Comparison of ENCODE assay signal across 8 cellular contexts in genomic region chr11:118928870-118929495, GRCh38. TPM values are rescaled to one million over a fixed set of nuclear protein-coding genes. Genes with fewer than 3 reads are reported as not detected.
DNase-seq lines count a peak whose midpoint lies in the region; ATAC-seq and TF ChIP-seq lines count a peak whose summit lies in the region.

No MANE protein-coding gene starts in this region.

- WGBS in trophoblast cell (ENCODE audit: extremely low coverage, insufficient coverage, insufficient read length), result no CpG with 5 or more reads among the region's 26 CpGs

- H3K14ac ChIP-seq in trophoblast cell (ENCODE audit: low read length), result peak overlapping the region; percentile 50

- H3K9ac ChIP-seq in trophoblast cell (ENCODE audit: low read length), result peak overlapping the region; percentile 80

- DNase-seq in BJ (ENCODE audit: low read depth) (no peak), NCI-H82 (lab: John Stamatoyannopoulos, UW) (peak; percentile 85), cardiac muscle cell (ENCODE audit: low read depth in 1 of 2, low spot score in 1 of 2) (peak; percentile 73 to 81), trophoblast cell (peak; percentile 52 to 64), NCI-H2107 treated with DMSO at 0.1 percent for 48 hours (lab: John Stamatoyannopoulos, UW; ENCODE audit: unreplicated experiment) (no peak), mesenteric fat pad (ENCODE audit: low spot score) (no peak)

- H3K4me1 ChIP-seq in cardiac muscle cell (ENCODE audit: low read depth) (peaks cover 4% of the 10 kb centered on the region), trophoblast cell (ENCODE audit: control insufficient read depth in 1 of 2, insufficient read depth in 2 of 2, low read length in 2 of 2) (peaks cover 0 to 10% of the 10 kb centered on the region in 2 experiments)

- no peaks in the 10 kb centered on the region for H3K27me3 Mint-ChIP-seq in activated naive CD8-positive, alpha-beta T cell

- no peak for TF ChIP-seq CTCF in BJ (IDR thresholded peaks at IDR 0.05; ENCODE audit: insufficient read depth, low read depth, low read length)
- no peak for TF ChIP-seq CTCF in cardiac muscle cell (IDR thresholded peaks at IDR 0.05; ENCODE audit: low read depth, low read length)

- peak overlapping the region; percentile 93 for H3K4me3 Mint-ChIP-seq in activated naive CD8-positive, alpha-beta T cell

- peak overlapping the region; percentile 32 for H4K12ac ChIP-seq in trophoblast cell (ENCODE audit: low read depth, low read length)

- CTCF ChIA-PET in BJ (lab: Yijun Ruan, JAX), result interaction anchor here (1.0 to 6.1 kb wide), 14 partner anchors 7 to 236 kb away, joined by 3 to 108 read pairs (median 8); partner anchors contain the start of gene DDX6

- H2AK5ac ChIP-seq in trophoblast cell (ENCODE audit: low read length), result no peak overlapping the region

- peak overlapping the region; percentile 77 for H2BK12ac ChIP-seq in trophoblast cell (ENCODE audit: low read length)

- H3K79me2 ChIP-seq in trophoblast cell (ENCODE audit: control insufficient read depth, insufficient read depth, low read length, poor library complexity), result peaks cover 19% of the 10 kb centered on the region

- H3K36me3 ChIP-seq in BJ (ENCODE audit: control insufficient read depth, insufficient read depth, low read length) (no peaks in the 10 kb centered on the region), cardiac muscle cell (no peaks in the 10 kb centered on the region), trophoblast cell (ENCODE audit: control insufficient read depth in 1 of 2, insufficient read depth in 2 of 2, low read length in 2 of 2) (no peaks in the 10 kb centered on the region)

- H3K27me3 ChIP-seq in BJ (ENCODE audit: control insufficient read depth, insufficient read depth, low read length), result no peaks in the 10 kb centered on the region
- no peaks in the 10 kb centered on the region for H3K27me3 ChIP-seq in cardiac muscle cell
- no peaks in the 10 kb centered on the region for H3K27me3 ChIP-seq in trophoblast cell (ENCODE audit: insufficient read depth, low read length)

- H3K23ac ChIP-seq in trophoblast cell (ENCODE audit: low read length), result no peak overlapping the region

- H2BK120ac ChIP-seq in trophoblast cell (ENCODE audit: insufficient read depth, low read length, poor library complexity), result peak overlapping the region; percentile 87

- H2BK5ac ChIP-seq in trophoblast cell (ENCODE audit: low read depth, low read length, poor library complexity), result peak overlapping the region; percentile 93

- H3K36me3 Mint-ChIP-seq in activated naive CD8-positive, alpha-beta T cell, result no peaks in the 10 kb centered on the region

- no peak overlapping the region for H3K4ac ChIP-seq in trophoblast cell (ENCODE audit: low read depth, low read length)

- peaks cover 31% of the 10 kb centered on the region for H3K79me1 ChIP-seq in trophoblast cell (ENCODE audit: low read length)

- peak overlapping the region; percentile 74 for H3K27ac ChIP-seq in cardiac muscle cell
- peak overlapping the region; percentile 90 for H3K27ac ChIP-seq in trophoblast cell (ENCODE audit: low read depth, low read length)

- ATAC-seq in GM19455 (IDR thresholded peaks at IDR 0.05; ENCODE audit: unreplicated experiment), result peak; percentile 2

- no peaks in the 10 kb centered on the region for H3K9me3 Mint-ChIP-seq in activated naive CD8-positive, alpha-beta T cell (ENCODE audit: low read depth)

- peak overlapping the region; percentile 67 for H4K8ac ChIP-seq in trophoblast cell (ENCODE audit: low read depth, low read length)

- peak overlapping the region; percentile 78 for H3K18ac ChIP-seq in trophoblast cell (ENCODE audit: low read length)

- H3K4me1 Mint-ChIP-seq in activated naive CD8-positive, alpha-beta T cell (ENCODE audit: low read depth), result peaks cover 57% of the 10 kb centered on the region

- H3K27ac Mint-ChIP-seq in activated naive CD8-positive, alpha-beta T cell, result peak overlapping the region; percentile 98

- peak overlapping the region; percentile 98 for H3K4me2 ChIP-seq in trophoblast cell (ENCODE audit: low read length)

- POLR2A ChIA-PET in BJ (lab: Charles Lee), result interaction anchor here (0.6 kb wide), 1 partner anchor 20 kb away, joined by 3 read pairs; no protein-coding TSS in a partner anchor

- peak overlapping the region; percentile 72 for H3K4me3 ChIP-seq in BJ (ENCODE audit: low read depth, low read length)
- peak overlapping the region; percentile 61 for H3K4me3 ChIP-seq in cardiac muscle cell
- peak overlapping the region; percentile 90 for H3K4me3 ChIP-seq in trophoblast cell (ENCODE audit: low read depth, low read length)

- H3K9me3 ChIP-seq in cardiac muscle cell (ENCODE audit: low read depth) (no peaks in the 10 kb centered on the region), trophoblast cell (ENCODE audit: insufficient read depth, low read depth, low read length) (peaks cover 2% of the 10 kb centered on the region)

- H4K91ac ChIP-seq in trophoblast cell (ENCODE audit: low read depth, low read length), result peak overlapping the region; percentile 89

- peak overlapping the region; percentile 87 for H2AFZ ChIP-seq in trophoblast cell (ENCODE audit: insufficient read depth, low read length, poor library complexity)

RNA-seq across cellular contexts. Expression of gene BCL9L, which starts 3.3 kb away (rescaled TPM):
- polyA plus RNA-seq in BJ (2011; rRNA removed) (8.6 and 15.0 TPM in 2 replicates), cardiac muscle cell (10.0 and 11.2 TPM in 2 replicates)
- polyA minus RNA-seq in BJ (2011; rRNA and poly(A)+ RNA removed), result 12.8 and 23.3 TPM in 2 replicates
- total RNA-seq in cardiac muscle cell (15.9 and 22.9 TPM in 2 replicates), mesenteric fat pad (86.4 TPM)
- polyA plus RNA-seq in trophoblast cell (2013), result 187 and 191 TPM in 2 replicates

RNA-seq across cellular contexts. Expression of gene UPK2, which starts 27.1 kb away (rescaled TPM):
- polyA plus RNA-seq in BJ (2011; rRNA removed) (0.18 and 0.20 TPM in 2 replicates), cardiac muscle cell (1.4 and 3.3 TPM in 2 replicates)
- not detected in 2 replicates for polyA minus RNA-seq in BJ (2011; rRNA and poly(A)+ RNA removed)
- total RNA-seq in cardiac muscle cell (0.89 TPM in 1 of 2 replicates, not detected in the other), mesenteric fat pad (not detected)
- 2.8 and 3.2 TPM in 2 replicates for polyA plus RNA-seq in trophoblast cell (2013)

RNA-seq across cellular contexts. Expression of gene FOXR1, which starts 42.6 kb away (rescaled TPM):
- polyA plus RNA-seq in BJ (2011; rRNA removed) (not detected in 2 replicates), cardiac muscle cell (not detected in 2 replicates)
- polyA minus RNA-seq in BJ (2011; rRNA and poly(A)+ RNA removed), result not detected in 2 replicates
- total RNA-seq in cardiac muscle cell (0.42 TPM in 1 of 2 replicates, not detected in the other), mesenteric fat pad (not detected)
- not detected in 2 replicates for polyA plus RNA-seq in trophoblast cell (2013)

RNA-seq across cellular contexts. Expression of gene CXCR5, which starts 45.3 kb away (rescaled TPM):
- not detected in 2 replicates for polyA plus RNA-seq in BJ (2011; rRNA removed)
- not detected in 2 replicates for polyA minus RNA-seq in BJ (2011; rRNA and poly(A)+ RNA removed)
- total RNA-seq in cardiac muscle cell, result not detected in 2 replicates
- polyA plus RNA-seq in cardiac muscle cell, result not detected in 2 replicates
- 0.03 and 0.06 TPM in 2 replicates for polyA plus RNA-seq in trophoblast cell (2013)
- not detected for total RNA-seq in mesenteric fat pad

Comparison
In these comparisons a context has a peak if more than half of its experiments do, and no peak if none do; other contexts are left out.
1. DNase-seq: peak in NCI-H82 (single experiment), cardiac muscle cell (2 of 2) and trophoblast cell (2 of 2); none in BJ (single experiment), NCI-H2107 treated with DMSO at 0.1 percent for 48 hours (single experiment) and mesenteric fat pad (single experiment).
2. Peak in every context shown above with its lines, with median percentiles within 50 percentile points of each other: H3K4me3 ChIP-seq.